In genomic region chr10:62804384-62805138, GRCh38 we compare ENCODE assay signal across 1 cellular context.
TF ChIP-seq lines count a peak whose summit lies in the region.

Gene ADO (plus strand): TSS chr10:62804720. CDS start chr10:62805060, 340 bp downstream.

TF ChIP-seq in K562, 482 proteins besides CTCF, POLR2A, EP300 and RAD21 (continued from another document and continues in another):
- peak; percentile 94 for TF ChIP-seq ZNF407 (IDR thresholded peaks at IDR 0.05; ENCODE audit: low read depth)
- no peak for TF ChIP-seq RBM15 (IDR thresholded peaks at IDR 0.05; ENCODE audit: insufficient read depth, low read length)
- peak; percentile 76; the same call in 1 of the 2 replicates for TF ChIP-seq THAP12 (CRISPR knock-in tag; IDR thresholded peaks at IDR 0.05)
- TF ChIP-seq CXXC5 (CRISPR knock-in tag; IDR thresholded peaks at IDR 0.05), result peak; percentile 89
- no peak for TF ChIP-seq NUFIP1 (IDR thresholded peaks at IDR 0.05; ENCODE audit: partially characterized antibody)
- no peak; the same call in 1 of the 2 replicates for TF ChIP-seq ZFPM2 (CRISPR knock-in tag; IDR thresholded peaks at IDR 0.05)
- peak; percentile 79; the same call in 1 of the 2 replicates for TF ChIP-seq FOXJ2 (tag; IDR thresholded peaks at IDR 0.05)
- TF ChIP-seq AFF1 (IDR thresholded peaks at IDR 0.05; ENCODE audit: low read depth in 1 of 2, partially characterized antibody in 2 of 2), result peak; percentile 49 to 98
- TF ChIP-seq ZFX (CRISPR knock-in tag; IDR thresholded peaks at IDR 0.05), result peak; percentile 85
- no peak for TF ChIP-seq ZNF146 (CRISPR knock-in tag; IDR thresholded peaks at IDR 0.05; ENCODE audit: unreplicated experiment)
- no peak for TF ChIP-seq ZKSCAN8 (CRISPR knock-in tag; IDR thresholded peaks at IDR 0.05)
- TF ChIP-seq KLF13 (tag; IDR thresholded peaks at IDR 0.05; ENCODE audit: borderline replicate concordance, low read depth), result no peak
- TF ChIP-seq SIX5 (IDR thresholded peaks at IDR 0.05; ENCODE audit: borderline replicate concordance in 1 of 2, insufficient read depth in 1 of 2, low read depth in 1 of 2, low read length in 2 of 2), result peak; percentile 78 to 81
- TF ChIP-seq ZBTB5 (IDR thresholded peaks at IDR 0.05), result no peak
- TF ChIP-seq ZNF197 (CRISPR knock-in tag; IDR thresholded peaks at IDR 0.05; ENCODE audit: low read depth), result peak; percentile 95
- no peak for TF ChIP-seq SP1 (CRISPR knock-in tag; IDR thresholded peaks at IDR 0.05)
- TF ChIP-seq BCL6 (CRISPR knock-in tag; IDR thresholded peaks at IDR 0.05), result no peak
- peak; percentile 77 for TF ChIP-seq SIN3B (IDR thresholded peaks at IDR 0.05; ENCODE audit: low read depth)
- TF ChIP-seq ELF1 (tag; IDR thresholded peaks at IDR 0.05), result peak; percentile 16; the same call in 1 of the 2 replicates
- TF ChIP-seq POLR3G (IDR thresholded peaks at IDR 0.05; ENCODE audit: extremely low read depth, insufficient read length, insufficient replicate concordance), result no peak
- TF ChIP-seq ZNF668 (CRISPR knock-in tag; IDR thresholded peaks at IDR 0.05), result no peak
- peak; percentile 88; the same call in 1 of the 2 replicates for TF ChIP-seq CREB3 (tag; conservative IDR thresholded peaks at IDR 0.05; ENCODE audit: low read depth)
- no peak for TF ChIP-seq CEBPG (CRISPR knock-in tag; IDR thresholded peaks at IDR 0.05)
- peak in 1 of 2 experiments; percentile 48; a peak in 1 of 4 replicates for TF ChIP-seq CEBPG (tag; conservative IDR thresholded peaks at IDR 0.05 in 1 of 2, IDR thresholded peaks at IDR 0.05 in 1 of 2)
- TF ChIP-seq MLX (CRISPR knock-in tag; conservative IDR thresholded peaks at IDR 0.05), result no peak; a peak in 1 of 4 replicates
- no peak for TF ChIP-seq ESRRB (CRISPR knock-in tag; IDR thresholded peaks at IDR 0.05; ENCODE audit: borderline replicate concordance)
- TF ChIP-seq GATAD2A (IDR thresholded peaks at IDR 0.05), result no peak
- no peak for TF ChIP-seq KDM2B (CRISPR knock-in tag; IDR thresholded peaks at IDR 0.05)
- peak; percentile 91 for TF ChIP-seq HNRNPLL (IDR thresholded peaks at IDR 0.05; ENCODE audit: low read depth, low read length, poor library complexity, severe bottlenecking)
- TF ChIP-seq SMC3 (conservative IDR thresholded peaks at IDR 0.05; ENCODE audit: insufficient read depth, low read depth, low read length), result no peak
- no peak for TF ChIP-seq ZNF444 (CRISPR knock-in tag; IDR thresholded peaks at IDR 0.05)
- TF ChIP-seq SNAPC5 (CRISPR knock-in tag; IDR thresholded peaks at IDR 0.05), result no peak
- TF ChIP-seq GTF2E2 (tag; IDR thresholded peaks at IDR 0.05), result no peak
- TF ChIP-seq PRDM10 (IDR thresholded peaks at IDR 0.05; ENCODE audit: partially characterized antibody), result no peak
- TF ChIP-seq RBM22 (IDR thresholded peaks at IDR 0.05; ENCODE audit: low read depth, low read length, poor library complexity, severe bottlenecking), result no peak
- no peak for TF ChIP-seq GTF2B (IDR thresholded peaks at IDR 0.05; ENCODE audit: extremely low read depth, insufficient read length)
